ENCODE assay signal across 25 cellular contexts in the genomic region with DNA sequence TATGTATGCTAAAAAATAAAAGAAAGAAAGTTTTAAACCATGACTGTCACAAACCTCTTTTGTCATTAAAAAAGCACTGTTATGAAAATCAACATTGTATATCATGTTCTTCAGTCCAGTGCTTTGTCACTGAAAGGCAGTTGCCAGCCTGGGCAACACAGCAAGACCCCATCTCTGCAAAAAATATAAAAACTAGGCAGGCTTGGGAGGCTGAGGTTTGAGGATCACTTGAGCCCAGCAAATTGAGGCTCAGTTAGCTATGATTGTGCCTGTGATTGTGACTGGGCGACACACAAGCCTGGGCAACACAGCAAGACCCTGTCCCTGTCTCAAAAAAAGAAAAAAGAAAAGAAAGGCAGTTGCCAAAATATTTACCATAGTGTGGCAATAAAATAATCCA.
A peak's percentile ranks its signal among the peaks of the same experiment; 100 is the strongest.
DNase-seq lines count a peak whose midpoint lies in the region; ATAC-seq, FAIRE-seq and TF ChIP-seq lines count a peak whose summit lies in the region.
"Had no signal": no experiment of that assay in that cellular context is flagged by ENCODE, and none has a peak within 500 bp of the region (broad histone marks: within the 10 kb centered on the region; RNA-seq: fewer than 3 reads in every experiment).

No MANE protein-coding gene starts in this region.

- no peak overlapping the region for H3K56ac ChIP-seq in H1 (replicated peaks; ENCODE audit: insufficient read length, low read depth, low read length)

- H3K27me3 Mint-ChIP-seq in WTC11 (ENCODE audit: low read depth) (no peaks in the 10 kb centered on the region), mesothelial cell of epicardium (ENCODE audit: low read depth) (no peaks in the 10 kb centered on the region), immature natural killer cell (ENCODE audit: low read depth in 3 of 3) (peaks cover 3 to 17% (median 4%) of the 10 kb centered on the region in 3 donors)
- H3K27me3 Mint-ChIP-seq in activated T-helper 17 cell treated with anti-CD3 and anti-CD28 coated beads, Interleukin-2, amount 50 U/mL, for 72 hours: peaks cover 30% of the 10 kb centered on the region

- H3K4me3 Mint-ChIP-seq in WTC11: no peak overlapping the region
- no peak overlapping the region for H3K4me3 Mint-ChIP-seq in mesothelial cell of epicardium
- no peak overlapping the region for H3K4me3 Mint-ChIP-seq in immature natural killer cell
- H3K4me3 Mint-ChIP-seq in activated T-helper 17 cell treated with anti-CD3 and anti-CD28 coated beads, Interleukin-2, amount 50 U/mL, for 72 hours: no peak overlapping the region
- H3K4me3 Mint-ChIP-seq: CD14-positive monocyte; CD4-positive, alpha-beta memory T cell; CD4-positive, CD25-positive, alpha-beta regulatory T cell; CD8-positive, alpha-beta memory T cell had no signal

- no peak overlapping the region for H2BK15ac ChIP-seq in H1 (ENCODE audit: low read length)

- no peaks in the 10 kb centered on the region for H4K20me1 ChIP-seq in H1 (replicated peaks in 1 of 2; ENCODE audit: control insufficient read depth in 1 of 2, insufficient read depth in 2 of 2, low read length in 2 of 2)
- H4K20me1 ChIP-seq: BLaER1 had no signal

- CTCF ChIA-PET in HEK293 (lab: Yijun Ruan, JAX) (no interaction called here), WTC11 (lab: Charles Lee) (no interaction called here), H1 (lab: Charles Lee; ENCODE audit: partially characterized antibody) (interaction anchor here (0.7 kb wide), 1 partner anchor 46 kb away, joined by 3 read pairs; no protein-coding TSS in a partner anchor)

- no peaks in the 10 kb centered on the region for H3K4me1 ChIP-seq in HEK293 (ENCODE audit: control insufficient read depth, insufficient read depth, low read length)
- H3K4me1 ChIP-seq in H1 (replicated peaks in 1 of 4; ENCODE audit: control insufficient read depth in 3 of 4, insufficient read depth in 4 of 4, low read length in 3 of 4): no peaks in the 10 kb centered on the region
- H3K4me1 ChIP-seq in left lung: peaks cover 0 to 3% of the 10 kb centered on the region in 2 donors
- H3K4me1 ChIP-seq: BE2C, BLaER1 had no signal

- H3K27me3 ChIP-seq in H1 (replicated peaks in 1 of 4; ENCODE audit: control insufficient read depth in 3 of 4, extremely low read depth in 1 of 4, insufficient read depth in 3 of 4, low read length in 3 of 4): no peaks in the 10 kb centered on the region
- H3K27me3 ChIP-seq in left lung: no peaks in the 10 kb centered on the region
- H3K27me3 ChIP-seq: BLaER1 had no signal

- H3K4me3 ChIP-seq in HEK293 (ENCODE audit: low read depth, low read length): no peak overlapping the region
- no peak overlapping the region for H3K4me3 ChIP-seq in H1 (ENCODE audit: extremely low read depth in 1 of 4, insufficient read depth in 2 of 4, low read depth in 3 of 4, low read length in 4 of 4)
- no peak overlapping the region for H3K4me3 ChIP-seq in left lung
- H3K4me3 ChIP-seq: A549, BLaER1, GM12878 had no signal

- no peak for TF ChIP-seq POLR2A in H1 (IDR thresholded peaks at IDR 0.05; ENCODE audit: control extremely low read depth in 1 of 2, low read depth in 2 of 2, low read length in 2 of 2)

- TF ChIP-seq EP300 in H1 (IDR thresholded peaks at IDR 0.05; ENCODE audit: borderline replicate concordance in 1 of 2, low read depth in 2 of 2, low read length in 2 of 2): no peak

- H3K4me1 Mint-ChIP-seq in WTC11 (peaks cover 4% of the 10 kb centered on the region), mesothelial cell of epicardium (peaks cover 23% of the 10 kb centered on the region), immature natural killer cell (no peaks in the 10 kb centered on the region)
- H3K4me1 Mint-ChIP-seq in activated T-helper 17 cell treated with anti-CD3 and anti-CD28 coated beads, Interleukin-2, amount 50 U/mL, for 72 hours: peaks cover 7% of the 10 kb centered on the region
- H3K4me1 Mint-ChIP-seq: CD4-positive, alpha-beta memory T cell; CD8-positive, alpha-beta memory T cell had no signal

- no peak overlapping the region for H3K14ac ChIP-seq in H1 (ENCODE audit: insufficient read length)

- no peak overlapping the region for H2AFZ ChIP-seq in H1 (ENCODE audit: low read length)

- no peak overlapping the region for H3K4me2 ChIP-seq in H1 (ENCODE audit: insufficient read depth in 1 of 2, low read depth in 2 of 2, low read length in 2 of 2)
- H3K4me2 ChIP-seq: A549, BLaER1 had no signal

- WGBS in H1 (ENCODE audit: extremely low coverage in 1 of 2, insufficient coverage in 1 of 2, insufficient read length in 1 of 2, insufficient replicate concordance in 2 of 2, low coverage in 1 of 2, low lambda C conversion rate in 2 of 2, missing lambda C conversion rate in 1 of 2), 2 experiments: 92% methylated on average over 1 of the region's 1 CpG; no CpG with 5 or more reads in 1 of the 2 experiments

- no peak overlapping the region for H4K91ac ChIP-seq in H1 (replicated peaks; ENCODE audit: insufficient read length, low read length)

- no peak overlapping the region for H2BK120ac ChIP-seq in H1 (replicated peaks; ENCODE audit: low read depth, low read length)

- no peak overlapping the region for H3K9ac ChIP-seq in H1 (replicated peaks in 1 of 4; ENCODE audit: extremely low read depth in 1 of 4, low read depth in 3 of 4, low read length in 3 of 4)
- H3K9ac ChIP-seq: BLaER1 had no signal

- H3K23me2 ChIP-seq in H1 (ENCODE audit: low read depth, low read length): no peaks in the 10 kb centered on the region

- no peak overlapping the region for H3K27ac ChIP-seq in HEK293 (ENCODE audit: extremely low read depth, low read depth, low read length)
- H3K27ac ChIP-seq in H1 (ENCODE audit: low read depth, low read length): no peak overlapping the region
- H3K27ac ChIP-seq in left lung: no peak overlapping the region
- H3K27ac ChIP-seq: 22Rv1, A549, BLaER1 had no signal

- no peaks in the 10 kb centered on the region for H3K79me2 ChIP-seq in H1 (ENCODE audit: control insufficient read depth in 1 of 2, insufficient read depth in 2 of 2, low read length in 2 of 2)

- H3K36me3 ChIP-seq in HEK293 (ENCODE audit: control insufficient read depth in 2 of 2, insufficient read depth in 1 of 2, low read length in 2 of 2): no peaks in the 10 kb centered on the region
- H3K36me3 ChIP-seq in H1 (ENCODE audit: control insufficient read depth in 2 of 4, insufficient read depth in 4 of 4, low read length in 3 of 4): no peaks in the 10 kb centered on the region
- H3K36me3 ChIP-seq in left lung: no peaks in the 10 kb centered on the region
- H3K36me3 ChIP-seq: BE2C, BLaER1 had no signal

- intact Hi-C loops in left lung (cut with DNase I): no loop called here

- no peak overlapping the region for H2AK5ac ChIP-seq in H1 (ENCODE audit: low read depth, low read length)

- no peak overlapping the region for H2BK12ac ChIP-seq in H1 (ENCODE audit: low read depth, low read length)

- TF ChIP-seq RAD21 in H1 (IDR thresholded peaks at IDR 0.05 in 1 of 2, conservative IDR thresholded peaks at IDR 0.05 in 1 of 2; ENCODE audit: low read depth in 2 of 2, low read length in 2 of 2): no peak

- H3K36me3 Mint-ChIP-seq in WTC11 (no peaks in the 10 kb centered on the region), mesothelial cell of epicardium (no peaks in the 10 kb centered on the region), immature natural killer cell (no peaks in the 10 kb centered on the region)
- H3K36me3 Mint-ChIP-seq in activated T-helper 17 cell treated with anti-CD3 and anti-CD28 coated beads, Interleukin-2, amount 50 U/mL, for 72 hours (ENCODE audit: low read depth): no peaks in the 10 kb centered on the region
- H3K36me3 Mint-ChIP-seq: CD14-positive monocyte; CD4-positive, alpha-beta memory T cell; CD4-positive, CD25-positive, alpha-beta regulatory T cell; CD8-positive, alpha-beta memory T cell had no signal

- no peaks in the 10 kb centered on the region for H3K79me1 ChIP-seq in H1 (ENCODE audit: low read depth, low read length)

- no peak for TF ChIP-seq CTCF in HEK293 (tag by site-specific recombination; IDR thresholded peaks at IDR 0.05)
- no peak for TF ChIP-seq CTCF in WTC11 (IDR thresholded peaks at IDR 0.05)
- no peak for TF ChIP-seq CTCF in H1 (IDR thresholded peaks at IDR 0.05; ENCODE audit: control extremely low read depth in 1 of 3, insufficient read depth in 1 of 3, low read depth in 1 of 3, low read length in 3 of 3)
- no peak for TF ChIP-seq CTCF in mesothelial cell of epicardium (IDR thresholded peaks at IDR 0.05; ENCODE audit: unreplicated experiment)
- no peak for TF ChIP-seq CTCF in left lung (IDR thresholded peaks at IDR 0.05)

- no peaks in the 10 kb centered on the region for H3K9me3 ChIP-seq in HEK293 (ENCODE audit: control insufficient read depth, insufficient read depth, low read depth, low read length)
- H3K9me3 ChIP-seq in H1 (ENCODE audit: insufficient read depth in 2 of 2, low read depth in 1 of 2, low read length in 1 of 2): no peaks in the 10 kb centered on the region
- no peaks in the 10 kb centered on the region for H3K9me3 ChIP-seq in left lung
- H3K9me3 ChIP-seq: A549, BE2C, BLaER1 had no signal

- H4K5ac ChIP-seq in H1 (ENCODE audit: insufficient read length, low read depth, low read length): no peak overlapping the region

- POLR2A ChIA-PET in HEK293 (lab: Yijun Ruan, JAX) (no interaction called here), WTC11 (lab: Charles Lee) (no interaction called here), H1 (lab: Charles Lee; ENCODE audit: partially characterized antibody) (no interaction called here)

- no peak overlapping the region for H4K8ac ChIP-seq in H1 (ENCODE audit: extremely low read depth, insufficient read depth, low read length)

- DNase-seq in WTC11 (ENCODE audit: low spot score) (no peak), H1 (ENCODE audit: low read depth in 1 of 2, low spot score in 2 of 2) (no peak), mesothelial cell of epicardium (ENCODE audit: low spot score in 2 of 2, unreplicated experiment in 2 of 2) (no peak), left lung (no peak), immature natural killer cell (no peak)
- DNase-seq: BE2C; C1 segment of cervical spinal cord; CD4-positive, alpha-beta memory T cell; CD4-positive, CD25-positive, alpha-beta regulatory T cell; CD8-positive, alpha-beta memory T cell; COR-L47; DMS 273 treated with DMSO at 0.1 percent for 48 hours; DMS153; DMS53; DMS79; DND-41; GDM1 had no signal

- H3K9me3 Mint-ChIP-seq in WTC11: no peaks in the 10 kb centered on the region
- no peaks in the 10 kb centered on the region for H3K9me3 Mint-ChIP-seq in mesothelial cell of epicardium
- H3K9me3 Mint-ChIP-seq in immature natural killer cell: no peaks in the 10 kb centered on the region
- no peaks in the 10 kb centered on the region for H3K9me3 Mint-ChIP-seq in activated T-helper 17 cell treated with anti-CD3 and anti-CD28 coated beads, Interleukin-2, amount 50 U/mL, for 72 hours
- H3K9me3 Mint-ChIP-seq: CD4-positive, alpha-beta memory T cell; CD4-positive, CD25-positive, alpha-beta regulatory T cell; CD8-positive, alpha-beta memory T cell had no signal

- no peak overlapping the region for H3K27ac Mint-ChIP-seq in WTC11
- peak overlapping the region; percentile 68 for H3K27ac Mint-ChIP-seq in mesothelial cell of epicardium
- H3K27ac Mint-ChIP-seq in immature natural killer cell: no peak overlapping the region
- H3K27ac Mint-ChIP-seq in activated T-helper 17 cell treated with anti-CD3 and anti-CD28 coated beads, Interleukin-2, amount 50 U/mL, for 72 hours: no peak overlapping the region
- H3K27ac Mint-ChIP-seq: CD14-positive monocyte; CD4-positive, alpha-beta memory T cell; CD4-positive, CD25-positive, alpha-beta regulatory T cell had no signal

- no peak overlapping the region for H2BK5ac ChIP-seq in H1 (ENCODE audit: low read depth, low read length)

- no peak overlapping the region for H3K18ac ChIP-seq in H1 (ENCODE audit: extremely low read depth, low read length)

- no peak overlapping the region for H3K4ac ChIP-seq in H1 (replicated peaks; ENCODE audit: insufficient read length, low read depth, low read length)

- H2BK20ac ChIP-seq in H1 (ENCODE audit: low read length): no peak overlapping the region

- FAIRE-seq in H1 (lab: Jason Lieb, UNC): no peak
- FAIRE-seq: A549, GM12878, GM19239 had no signal

- ATAC-seq in WTC11 (no peak), left lung (no peak)
- no peak for ATAC-seq in activated T-helper 17 cell treated with anti-CD3 and anti-CD28 coated beads, Interleukin-2, amount 50 U/mL, for 72 hours (replicated peaks)
- ATAC-seq: A549, GM12878 had no signal

- no peak overlapping the region for H3K23ac ChIP-seq in H1 (ENCODE audit: insufficient read length)

Comparison
In these comparisons a context has a peak if more than half of its experiments do, and no peak if none do; other contexts are left out.
1. Of the 8 proteins assayed by ChIP-seq in both HEK293 and WTC11: peak only in HEK293: none; only in WTC11: none; in both: ZNF121; in neither: 7.